9 cellular contexts compared by ENCODE assay signal in genomic region chr16:5095145-5095845, GRCh38. TPM values are rescaled to one million over a fixed set of nuclear protein-coding genes. Genes with fewer than 3 reads are reported as not detected.
DNase-seq lines count a peak whose midpoint lies in the region; ATAC-seq, FAIRE-seq and TF ChIP-seq lines count a peak whose summit lies in the region.
"Not testable (repeated sequence)": the region's sequence is repeated elsewhere in the genome, so short reads cannot be mapped to it uniquely, and the experiment has no call there.
"Had no signal": no experiment of that assay in that cellular context is flagged by ENCODE, and none has a peak within 500 bp of the region (broad histone marks: within the 10 kb centered on the region; RNA-seq: fewer than 3 reads in every experiment).

No MANE protein-coding gene starts in this region.

- CTCF ChIA-PET in Calu3 (lab: Charles Lee); HepG2 (lab: Yijun Ruan, JAX; ENCODE audit: low intra/inter-chr PET ratio, low total read pairs): not testable (repeated sequence)

- H3K9me2 ChIP-seq in MM.1S (replicated peaks; ENCODE audit: insufficient read depth, low read length) = not testable (repeated sequence)

- not testable (repeated sequence) for H3K36me3 ChIP-seq in MM.1S (replicated peaks; ENCODE audit: insufficient read depth, low read length); HepG2 (replicated peaks in 1 of 2; ENCODE audit: control insufficient read depth in 1 of 2, insufficient read depth in 2 of 2, low read length in 2 of 2)

- FAIRE-seq in HepG2 (lab: Jason Lieb, UNC) = not testable (repeated sequence)

- not testable (repeated sequence) for H3K79me2 ChIP-seq in MM.1S (ENCODE audit: low read length); HepG2 (ENCODE audit: insufficient read depth, low read length)

- in situ Hi-C loops in HepG2 (cut with HindIII; ENCODE audit: extremely low pct_ligation_motif_present, low pct_unique_long_range_greater_than_20kb) = not testable (repeated sequence)

- H3K4me1 ChIP-seq in MM.1S (ENCODE audit: low read length) = peaks cover 21% of the 10 kb centered on the region
- H3K4me1 ChIP-seq in HepG2 (ENCODE audit: insufficient read depth, low read length) = peaks cover 34% of the 10 kb centered on the region

- not testable (repeated sequence) for TF ChIP-seq POLR2A in HepG2 (IDR thresholded peaks at IDR 0.05; ENCODE audit: insufficient read depth in 1 of 2, low read depth in 2 of 2, low read length in 2 of 2)

- H3K9me3 Mint-ChIP-seq in Calu3 (ENCODE audit: low read depth, unreplicated experiment); activated T-cell treated with anti-CD3 and anti-CD28 coated beads, Interleukin-2, amount 50 U/mL, for 4 hours; activated naive CD8-positive, alpha-beta T cell treated with anti-CD3 and anti-CD28 coated beads for 36 hours: not testable (repeated sequence)

- POLR2A ChIA-PET in HepG2 (lab: Yijun Ruan, JAX) = not testable (repeated sequence)

- H3K4me3 Mint-ChIP-seq in Calu3 (ENCODE audit: low read depth, unreplicated experiment) = not testable (repeated sequence)
- H3K4me3 Mint-ChIP-seq in activated T-cell treated with anti-CD3 and anti-CD28 coated beads, Interleukin-2, amount 50 U/mL, for 4 hours = peak overlapping the region; percentile 35
- peak overlapping the region; percentile 34 for H3K4me3 Mint-ChIP-seq in activated naive CD8-positive, alpha-beta T cell treated with anti-CD3 and anti-CD28 coated beads for 36 hours

- H3K9ac ChIP-seq in MM.1S (ENCODE audit: low read length) = peak overlapping the region; percentile 3; the same call in 1 of the 2 replicates
- not testable (repeated sequence) for H3K9ac ChIP-seq in HepG2 (ENCODE audit: insufficient read depth, low read depth, low read length)

- not testable (repeated sequence) for TF ChIP-seq EP300 in HepG2 (IDR thresholded peaks at IDR 0.05; ENCODE audit: low read depth in 2 of 2, low read length in 2 of 2); HepG2 (CRISPR knock-in tag; IDR thresholded peaks at IDR 0.05; ENCODE audit: borderline replicate concordance)

- H3K27ac ChIP-seq in MM.1S (ENCODE audit: low read length) = peak overlapping the region; percentile 84
- H3K27ac ChIP-seq in HepG2 (ENCODE audit: extremely low read length, insufficient read depth, low read length) = not testable (repeated sequence)

- DNase-seq in Calu3; activated T-cell treated with anti-CD3 and anti-CD28 coated beads, Interleukin-2, amount 50 U/mL, for 4 hours; activated naive CD8-positive, alpha-beta T cell treated with anti-CD3 and anti-CD28 coated beads for 36 hours; HepG2 (ENCODE audit: low spot score): not testable (repeated sequence)
- peak; percentile 94 for DNase-seq in MM.1S
- DNase-seq in SW480 (ENCODE audit: low spot score) = peak; percentile 19
- DNase-seq in putamen (ENCODE audit: low spot score) = peak; percentile 68

- not testable (repeated sequence) for H4K20me1 ChIP-seq in MM.1S (ENCODE audit: insufficient read depth, low read length); HepG2 (ENCODE audit: insufficient read depth, low read length)

- WGBS in HepG2 (ENCODE audit: low lambda C conversion rate) = 87% methylated on average over 9 of the region's 11 CpGs

- peaks cover 17% of the 10 kb centered on the region for H3K4me1 Mint-ChIP-seq in Calu3 (ENCODE audit: low read depth, unreplicated experiment)
- peaks cover 28% of the 10 kb centered on the region for H3K4me1 Mint-ChIP-seq in activated T-cell treated with anti-CD3 and anti-CD28 coated beads, Interleukin-2, amount 50 U/mL, for 4 hours (ENCODE audit: low read depth)
- H3K4me1 Mint-ChIP-seq in activated naive CD8-positive, alpha-beta T cell treated with anti-CD3 and anti-CD28 coated beads for 36 hours = peaks cover 24% of the 10 kb centered on the region

- TF ChIP-seq CTCF in Calu3 (IDR thresholded peaks at IDR 0.05; ENCODE audit: unreplicated experiment); MM.1S (IDR thresholded peaks at IDR 0.05; ENCODE audit: low read length); HepG2 (CRISPR knock-in tag; IDR thresholded peaks at IDR 0.05): not testable (repeated sequence)

- not testable (repeated sequence) for TF ChIP-seq RAD21 in HepG2 (CRISPR knock-in tag; IDR thresholded peaks at IDR 0.05)

- H3K27me3 ChIP-seq in MM.1S (replicated peaks; ENCODE audit: insufficient read depth, low read length); HepG2 (ENCODE audit: control insufficient read depth in 1 of 2, insufficient read depth in 2 of 2, low read length in 2 of 2): not testable (repeated sequence)

- peaks cover 41% of the 10 kb centered on the region for H3K36me3 Mint-ChIP-seq in Calu3 (ENCODE audit: insufficient read depth, unreplicated experiment)
- H3K36me3 Mint-ChIP-seq in activated T-cell treated with anti-CD3 and anti-CD28 coated beads, Interleukin-2, amount 50 U/mL, for 4 hours (ENCODE audit: insufficient read depth); activated naive CD8-positive, alpha-beta T cell treated with anti-CD3 and anti-CD28 coated beads for 36 hours: not testable (repeated sequence)

- H2AFZ ChIP-seq in MM.1S (ENCODE audit: low read length); HepG2 (ENCODE audit: low read length): not testable (repeated sequence)

- peaks cover 23% of the 10 kb centered on the region for H3F3A ChIP-seq in MM.1S (ENCODE audit: insufficient read depth, low read length)

- not testable (repeated sequence) for H3K27ac Mint-ChIP-seq in Calu3 (ENCODE audit: unreplicated experiment); activated naive CD8-positive, alpha-beta T cell treated with anti-CD3 and anti-CD28 coated beads for 36 hours

- not testable (repeated sequence) for H3K9me3 ChIP-seq in MM.1S (replicated peaks; ENCODE audit: insufficient read depth, low read length); HepG2 (ENCODE audit: low read length)

- H3K27me3 Mint-ChIP-seq in Calu3 (ENCODE audit: unreplicated experiment); activated T-cell treated with anti-CD3 and anti-CD28 coated beads, Interleukin-2, amount 50 U/mL, for 4 hours (ENCODE audit: low read depth); activated naive CD8-positive, alpha-beta T cell treated with anti-CD3 and anti-CD28 coated beads for 36 hours: not testable (repeated sequence)

- ATAC-seq in activated T-cell treated with anti-CD3 and anti-CD28 coated beads, Interleukin-2, amount 50 U/mL, for 4 hours; HepG2: not testable (repeated sequence)

- intact Hi-C loops in Calu3 (cut with micrococcal nuclease; ENCODE audit: unreplicated experiment) = loop anchor here (10.0 kb wide), 1 partner anchor 140 kb away; the partner anchor contains the start of gene SEC14L5
- intact Hi-C loops in HepG2 (cut with micrococcal nuclease; ENCODE audit: unreplicated experiment) = loop anchor here (5.0 kb wide), 1 partner anchor 138 kb away; the partner anchor contains the start of gene SEC14L5

- peak overlapping the region; percentile 74; the same call in 1 of the 2 replicates for H3K4me2 ChIP-seq in MM.1S (ENCODE audit: low read depth, low read length)
- H3K4me2 ChIP-seq in HepG2 (ENCODE audit: low read depth, low read length) = not testable (repeated sequence)

- BruUV-seq in Calu3 (replicated peaks; lab: Mats Ljungman, UMichigan) = TSS peak; percentile 13
- not testable (repeated sequence) for BruUV-seq in HepG2 (replicated peaks; lab: Mats Ljungman, UMichigan)

- not testable (repeated sequence) for H3K4me3 ChIP-seq in MM.1S (ENCODE audit: low read length); HepG2 (replicated peaks in 1 of 3; ENCODE audit: insufficient read depth in 1 of 3, low read depth in 2 of 3, low read length in 3 of 3)

RNA-seq across cellular contexts. Expression of gene EEF2KMT, which starts 2.3 kb away (rescaled TPM):
- total RNA-seq in Calu3 (2022) = 25.6 and 26.1 TPM in 2 replicates
- total RNA-seq in activated T-cell treated with anti-CD3 and anti-CD28 coated beads, Interleukin-2, amount 50 U/mL, for 4 hours = 10 to 100 TPM; 19.8 to 30.2 (median 27.3) TPM
- total RNA-seq in activated naive CD8-positive, alpha-beta T cell treated with anti-CD3 and anti-CD28 coated beads for 36 hours = 10 to 100 TPM; 23.4 to 25.5 TPM
- total RNA-seq in HepG2 (2016; rRNA removed; fragmentation: Illumina TruSeq; extraction: Trizol) = 26.9 and 33.3 TPM in 2 replicates
- total RNA-seq in HepG2 (2016; cell fraction: cytosol; rRNA removed; fragmentation: Illumina TruSeq; extraction: Trizol; ENCODE audit: low read depth) = 23.3 and 24.2 TPM in 2 replicates
- 26.7 and 30.7 TPM in 2 replicates for total RNA-seq in HepG2 (2016; cell fraction: insoluble cytoplasmic fraction; rRNA removed; fragmentation: Illumina TruSeq; extraction: Trizol)
- 31.8 and 38.4 TPM in 2 replicates for total RNA-seq in HepG2 (2016; cell fraction: membrane; rRNA removed; fragmentation: Illumina TruSeq; extraction: Trizol)
- 15.9 and 16.1 TPM in 2 replicates for total RNA-seq in HepG2 (2016; cell fraction: nucleus; rRNA removed; fragmentation: Illumina TruSeq; extraction: Trizol)
- polyA plus RNA-seq in HepG2 (2011; rRNA removed) = 10.7 and 16.4 TPM in 2 replicates
- polyA plus RNA-seq in HepG2 (2011; cell fraction: cytosol; rRNA removed) = 8.7 and 11.7 TPM in 2 replicates
- 16.8 and 18.0 TPM in 2 replicates for polyA plus RNA-seq in HepG2 (2011; cell fraction: nucleus; rRNA removed)
- 14.7 and 16.8 TPM in 2 replicates for polyA plus RNA-seq in HepG2 (2012)
- 29.8 and 33.9 TPM in 2 replicates for polyA plus RNA-seq in HepG2 (2016; cell fraction: cytosol; fragmentation: Illumina TruSeq; extraction: Trizol; ENCODE audit: low read depth)
- polyA plus RNA-seq in HepG2 (2016; cell fraction: insoluble cytoplasmic fraction; fragmentation: Illumina TruSeq; extraction: Trizol; ENCODE audit: low read depth) = 34.1 and 37.4 TPM in 2 replicates
- 33.8 and 34.3 TPM in 2 replicates for polyA plus RNA-seq in HepG2 (2016; cell fraction: membrane; fragmentation: Illumina TruSeq; extraction: Trizol; ENCODE audit: low read depth)
- 21.5 and 26.9 TPM in 2 replicates for polyA plus RNA-seq in HepG2 (2016; cell fraction: nucleus; fragmentation: Illumina TruSeq; extraction: Trizol; ENCODE audit: insufficient read depth, low read depth)
- 20.0 and 23.0 TPM in 2 replicates for polyA minus RNA-seq in HepG2 (2011; rRNA and poly(A)+ RNA removed; ENCODE audit: low replicate concordance)
- 6.0 and 6.5 TPM in 2 replicates for polyA minus RNA-seq in HepG2 (2011; cell fraction: cytosol; rRNA and poly(A)+ RNA removed)
- polyA minus RNA-seq in HepG2 (2011; cell fraction: nucleus; rRNA and poly(A)+ RNA removed) = 10.3 and 11.7 TPM in 2 replicates

RNA-seq across cellular contexts. Expression of gene ALG1, which starts 23.7 kb away (rescaled TPM):
- total RNA-seq in Calu3 (2022) (38.3 and 41.6 TPM in 2 replicates), HepG2 (2016; rRNA removed; fragmentation: Illumina TruSeq; extraction: Trizol) (39.6 and 75.6 TPM in 2 replicates)
- total RNA-seq in activated T-cell treated with anti-CD3 and anti-CD28 coated beads, Interleukin-2, amount 50 U/mL, for 4 hours = 10 to 100 TPM; 51.7 to 59.1 (median 54.9) TPM
- 10 to 100 TPM; 36.1 to 36.8 TPM for total RNA-seq in activated naive CD8-positive, alpha-beta T cell treated with anti-CD3 and anti-CD28 coated beads for 36 hours
- 7.6 and 8.9 TPM in 2 replicates for total RNA-seq in HepG2 (2016; cell fraction: cytosol; rRNA removed; fragmentation: Illumina TruSeq; extraction: Trizol; ENCODE audit: low read depth)
- 38.5 and 76.0 TPM in 2 replicates for total RNA-seq in HepG2 (2016; cell fraction: insoluble cytoplasmic fraction; rRNA removed; fragmentation: Illumina TruSeq; extraction: Trizol)
- 14.3 and 16.3 TPM in 2 replicates for total RNA-seq in HepG2 (2016; cell fraction: membrane; rRNA removed; fragmentation: Illumina TruSeq; extraction: Trizol)
- total RNA-seq in HepG2 (2016; cell fraction: nucleus; rRNA removed; fragmentation: Illumina TruSeq; extraction: Trizol) = 78.0 and 84.8 TPM in 2 replicates
- polyA plus RNA-seq in HepG2 (2011; rRNA removed) = 43.3 and 51.5 TPM in 2 replicates
- 46.0 and 52.0 TPM in 2 replicates for polyA plus RNA-seq in HepG2 (2011; cell fraction: cytosol; rRNA removed)
- polyA plus RNA-seq in HepG2 (2011; cell fraction: nucleus; rRNA removed) = 37.8 and 40.2 TPM in 2 replicates
- 25.7 and 31.5 TPM in 2 replicates for polyA plus RNA-seq in HepG2 (2012)
- polyA plus RNA-seq in HepG2 (2016; cell fraction: cytosol; fragmentation: Illumina TruSeq; extraction: Trizol; ENCODE audit: low read depth) = 6.3 and 6.5 TPM in 2 replicates
- 36.3 and 37.9 TPM in 2 replicates for polyA plus RNA-seq in HepG2 (2016; cell fraction: insoluble cytoplasmic fraction; fragmentation: Illumina TruSeq; extraction: Trizol; ENCODE audit: low read depth)
- 10.1 and 11.8 TPM in 2 replicates for polyA plus RNA-seq in HepG2 (2016; cell fraction: membrane; fragmentation: Illumina TruSeq; extraction: Trizol; ENCODE audit: low read depth)
- 104 and 109 TPM in 2 replicates for polyA plus RNA-seq in HepG2 (2016; cell fraction: nucleus; fragmentation: Illumina TruSeq; extraction: Trizol; ENCODE audit: insufficient read depth, low read depth)
- 135 and 161 TPM in 2 replicates for polyA minus RNA-seq in HepG2 (2011; rRNA and poly(A)+ RNA removed; ENCODE audit: low replicate concordance)
- polyA minus RNA-seq in HepG2 (2011; cell fraction: cytosol; rRNA and poly(A)+ RNA removed) = 28.6 and 36.3 TPM in 2 replicates
- polyA minus RNA-seq in HepG2 (2011; cell fraction: nucleus; rRNA and poly(A)+ RNA removed) = 50.0 and 65.8 TPM in 2 replicates

RNA-seq across cellular contexts. Expression of gene C16orf89, which starts 29.5 kb away (rescaled TPM):
- total RNA-seq in Calu3 (2022) (not detected in 2 replicates), HepG2 (2016; rRNA removed; fragmentation: Illumina TruSeq; extraction: Trizol) (0.97 and 1.9 TPM in 2 replicates)
- total RNA-seq in activated T-cell treated with anti-CD3 and anti-CD28 coated beads, Interleukin-2, amount 50 U/mL, for 4 hours = not detected
- total RNA-seq in activated naive CD8-positive, alpha-beta T cell treated with anti-CD3 and anti-CD28 coated beads for 36 hours = not detected
- total RNA-seq in HepG2 (2016; cell fraction: cytosol; rRNA removed; fragmentation: Illumina TruSeq; extraction: Trizol; ENCODE audit: low read depth) = 0.61 and 0.79 TPM in 2 replicates
- 0.45 and 1.1 TPM in 2 replicates for total RNA-seq in HepG2 (2016; cell fraction: insoluble cytoplasmic fraction; rRNA removed; fragmentation: Illumina TruSeq; extraction: Trizol)
- total RNA-seq in HepG2 (2016; cell fraction: membrane; rRNA removed; fragmentation: Illumina TruSeq; extraction: Trizol) = 0.76 and 1.0 TPM in 2 replicates
- 0.72 and 0.78 TPM in 2 replicates for total RNA-seq in HepG2 (2016; cell fraction: nucleus; rRNA removed; fragmentation: Illumina TruSeq; extraction: Trizol)
- 2.8 and 3.4 TPM in 2 replicates for polyA plus RNA-seq in HepG2 (2011; rRNA removed)
- polyA plus RNA-seq in HepG2 (2011; cell fraction: cytosol; rRNA removed) = 2.8 TPM in 2 replicates
- 1.3 and 1.4 TPM in 2 replicates for polyA plus RNA-seq in HepG2 (2011; cell fraction: nucleus; rRNA removed)
- polyA plus RNA-seq in HepG2 (2012) = 1.7 and 2.7 TPM in 2 replicates
- 0.58 and 0.68 TPM in 2 replicates for polyA plus RNA-seq in HepG2 (2016; cell fraction: cytosol; fragmentation: Illumina TruSeq; extraction: Trizol; ENCODE audit: low read depth)
- polyA plus RNA-seq in HepG2 (2016; cell fraction: insoluble cytoplasmic fraction; fragmentation: Illumina TruSeq; extraction: Trizol; ENCODE audit: low read depth) = 0.85 and 1.2 TPM in 2 replicates
- polyA plus RNA-seq in HepG2 (2016; cell fraction: membrane; fragmentation: Illumina TruSeq; extraction: Trizol; ENCODE audit: low read depth) = 0.71 and 0.81 TPM in 2 replicates
- polyA plus RNA-seq in HepG2 (2016; cell fraction: nucleus; fragmentation: Illumina TruSeq; extraction: Trizol; ENCODE audit: insufficient read depth, low read depth) = 1.4 and 2.1 TPM in 2 replicates
- 1.0 TPM in 1 of 2 replicates, not detected in the other for polyA minus RNA-seq in HepG2 (2011; rRNA and poly(A)+ RNA removed; ENCODE audit: low replicate concordance)
- 0.89 and 1.1 TPM in 2 replicates for polyA minus RNA-seq in HepG2 (2011; cell fraction: cytosol; rRNA and poly(A)+ RNA removed)
- 0.50 and 0.90 TPM in 2 replicates for polyA minus RNA-seq in HepG2 (2011; cell fraction: nucleus; rRNA and poly(A)+ RNA removed)
- total RNA-seq: LHCN-M2 had no signal
- polyA plus RNA-seq: SK-N-SH had no signal
